In the genomic region with DNA sequence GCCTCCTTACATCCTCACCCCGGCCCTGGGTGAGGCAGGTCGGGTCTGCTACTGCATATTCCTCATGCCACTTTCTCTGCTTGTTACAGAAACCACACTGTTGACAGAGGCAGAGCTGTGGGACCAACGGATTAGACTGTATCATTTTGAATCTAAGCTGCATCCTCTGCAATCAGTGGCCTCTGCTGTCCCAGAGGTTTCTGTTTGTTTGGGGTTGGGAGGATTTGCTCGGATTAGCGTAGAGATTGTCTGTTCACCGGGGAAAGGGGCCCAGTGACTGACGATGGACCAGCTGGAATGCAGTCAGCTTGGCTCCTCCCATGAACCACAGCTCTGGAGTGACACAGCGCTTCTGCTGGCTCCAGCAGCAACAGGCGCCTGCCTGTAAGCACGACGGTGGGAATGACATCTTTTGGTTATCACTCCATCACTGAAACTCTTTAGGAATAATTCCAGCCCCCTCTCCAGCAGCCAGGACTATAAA, we compare ENCODE assay signal across 10 cellular contexts. TPM values are rescaled to one million over a fixed set of nuclear protein-coding genes. Genes with fewer than 3 reads are reported as not detected.
DNase-seq lines count a peak whose midpoint lies in the region; ATAC-seq and TF ChIP-seq lines count a peak whose summit lies in the region.
"Had no signal": no experiment of that assay in that cellular context is flagged by ENCODE, and none has a peak within 500 bp of the region (broad histone marks: within the 10 kb centered on the region; RNA-seq: fewer than 3 reads in every experiment).

No MANE protein-coding gene starts in this region.

- no peaks in the 10 kb centered on the region for H3K27me3 ChIP-seq in H9 (ENCODE audit: insufficient read depth, low read length)
- H3K27me3 ChIP-seq in right cardiac atrium (ENCODE audit: control insufficient read depth, insufficient read depth), result no peaks in the 10 kb centered on the region
- no peaks in the 10 kb centered on the region for H3K27me3 ChIP-seq in sigmoid colon

- H2BK12ac ChIP-seq in H9 (ENCODE audit: insufficient read length, low read depth, low read length), result no peak overlapping the region

- no peak overlapping the region for H2AFZ ChIP-seq in H9 (ENCODE audit: low read length)

- H3K4me3 Mint-ChIP-seq in H9 (peak overlapping the region in 1 of 2 experiments; percentile 29; a peak in 1 of 5 replicates), CD14-positive monocyte (peak overlapping the region in 1 of 2 donors; percentile 43)
- H3K4me3 Mint-ChIP-seq: memory B cell had no signal

- no peak overlapping the region for H4K91ac ChIP-seq in H9 (ENCODE audit: insufficient read length, low read depth, low read length)

- DNase-seq in H9, result peak; percentile 84
- peak; percentile 42 for DNase-seq in T1000 (lab: John Stamatoyannopoulos, UW)
- DNase-seq in right cardiac atrium, result peak; percentile 76 to 88 (median 86)
- DNase-seq in sigmoid colon, result peak; percentile 89
- no peak for DNase-seq in CD14-positive monocyte (ENCODE audit: low spot score)

- H3K9ac ChIP-seq in H9 (ENCODE audit: extremely low read depth, insufficient read length, low read length), result no peak overlapping the region
- H3K9ac ChIP-seq: KMS-11 had no signal

- ATAC-seq in right cardiac atrium (peak; percentile 88 to 89), HG03045 (IDR thresholded peaks at IDR 0.05; ENCODE audit: unreplicated experiment) (no peak), GM21576 (IDR thresholded peaks at IDR 0.05; ENCODE audit: unreplicated experiment) (no peak), GM18505 (IDR thresholded peaks at IDR 0.05; ENCODE audit: unreplicated experiment) (no peak)

- H2BK20ac ChIP-seq in H9 (ENCODE audit: low read depth, low read length, poor library complexity, severe bottlenecking), result no peak overlapping the region

- TF ChIP-seq EP300 in sigmoid colon (IDR thresholded peaks at IDR 0.05), result no peak

- no peak overlapping the region for H3K27ac ChIP-seq in H9 (ENCODE audit: insufficient read length, low read depth, low read length)
- peak overlapping the region; percentile 93 for H3K27ac ChIP-seq in right cardiac atrium (ENCODE audit: low read length)
- peak overlapping the region; percentile 51 to 60 (median 60) for H3K27ac ChIP-seq in sigmoid colon
- H3K27ac ChIP-seq: KMS-11 had no signal

- H3K27ac Mint-ChIP-seq in H9 (peak overlapping the region in 1 of 3 experiments; percentile 65; a peak in 2 of 7 replicates), CD14-positive monocyte (peak overlapping the region in 1 of 7 donors; percentile 4)
- H3K27ac Mint-ChIP-seq: memory B cell had no signal

- H2BK120ac ChIP-seq in H9 (ENCODE audit: low read depth, low read length, poor library complexity, severe bottlenecking), result no peak overlapping the region

- H3K9me3 Mint-ChIP-seq in H9 (no peaks in the 10 kb centered on the region; a peak in 1 of 5 replicates), CD14-positive monocyte (peaks cover 0 to 2% (median 0%) of the 10 kb centered on the region in 7 donors)
- H3K9me3 Mint-ChIP-seq: memory B cell had no signal

- no peak overlapping the region for H3K56ac ChIP-seq in H9 (ENCODE audit: insufficient read length, low read depth, low read length)

- H3K23ac ChIP-seq in H9 (ENCODE audit: insufficient read length, low read depth, low read length), result no peak overlapping the region

- peak overlapping the region; percentile 66 for H3K18ac ChIP-seq in H9 (ENCODE audit: insufficient read length, low read depth, low read length)

- TF ChIP-seq CTCF in H9 (conservative IDR thresholded peaks at IDR 0.05) (no peak), sigmoid colon (IDR thresholded peaks at IDR 0.05) (no peak), CD14-positive monocyte (IDR thresholded peaks at IDR 0.05) (no peak)

- H3K36me3 Mint-ChIP-seq in H9 (ENCODE audit: insufficient read depth in 1 of 3, low read depth in 3 of 3) (no peaks in the 10 kb centered on the region), CD14-positive monocyte (no peaks in the 10 kb centered on the region)
- H3K36me3 Mint-ChIP-seq: memory B cell had no signal

- no peaks in the 10 kb centered on the region for H3K79me2 ChIP-seq in H9 (ENCODE audit: insufficient read depth, low read length)

- H4K8ac ChIP-seq in H9 (replicated peaks; ENCODE audit: insufficient read length, low read depth, low read length), result no peak overlapping the region

- TF ChIP-seq POLR2A in sigmoid colon (IDR thresholded peaks at IDR 0.05) (no peak), GM18505 (IDR thresholded peaks at IDR 0.05; ENCODE audit: borderline replicate concordance, extremely low read depth, insufficient read depth, insufficient read length) (no peak)

- H3K23me2 ChIP-seq in H9 (ENCODE audit: insufficient read length, low read depth, low read length, poor library complexity, severe bottlenecking), result no peaks in the 10 kb centered on the region

- WGBS in H9 (ENCODE audit: extremely low coverage, insufficient read length, low lambda C conversion rate), result no CpG with 5 or more reads among the region's 11 CpGs
- WGBS in right cardiac atrium, result 4% methylated on average over 11 of the region's 11 CpGs
- 6 to 19% methylated on average over 11 of the region's 11 CpGs for WGBS in sigmoid colon, 2 donors

- H3K4me2 ChIP-seq in H9 (ENCODE audit: insufficient read depth, insufficient read length, low read length), result no peak overlapping the region
- H3K4me2 ChIP-seq: KMS-11 had no signal

- H2BK5ac ChIP-seq in H9 (ENCODE audit: insufficient read length, low read length), result no peak overlapping the region

- peaks cover 4% of the 10 kb centered on the region for H3K27me3 Mint-ChIP-seq in H9 (ENCODE audit: low read depth)
- peaks cover 0 to 6% (median 2%) of the 10 kb centered on the region in 3 donors for H3K27me3 Mint-ChIP-seq in CD14-positive monocyte (ENCODE audit: low read depth in 3 of 3)

- no peaks in the 10 kb centered on the region for H3K4me1 ChIP-seq in H9 (ENCODE audit: insufficient read depth, low read length)
- H3K4me1 ChIP-seq in right cardiac atrium (ENCODE audit: control insufficient read depth, insufficient read depth, low read length), result peaks cover 6% of the 10 kb centered on the region
- peaks cover 0 to 7% (median 0%) of the 10 kb centered on the region in 4 donors for H3K4me1 ChIP-seq in sigmoid colon

- H3K4me1 Mint-ChIP-seq in H9, result peaks cover 10 to 13% of the 10 kb centered on the region in 2 experiments
- H3K4me1 Mint-ChIP-seq in CD14-positive monocyte, result peaks cover 9% of the 10 kb centered on the region

- H3K9me3 ChIP-seq in H9 (ENCODE audit: control insufficient read depth, low read depth, low read length) (no peaks in the 10 kb centered on the region), right cardiac atrium (ENCODE audit: control insufficient read depth, low read length) (no peaks in the 10 kb centered on the region), sigmoid colon (no peaks in the 10 kb centered on the region)

- H3K79me1 ChIP-seq in H9 (ENCODE audit: insufficient read depth, low read depth, low read length, poor library complexity, severe bottlenecking), result no peaks in the 10 kb centered on the region

- H3K4me3 ChIP-seq in right cardiac atrium (ENCODE audit: low read length) (no peak overlapping the region), sigmoid colon (no peak overlapping the region)

- H2BK15ac ChIP-seq in H9 (ENCODE audit: low read depth, low read length), result no peak overlapping the region

- H3K4ac ChIP-seq in H9 (ENCODE audit: low read depth, low read length), result no peak overlapping the region

- H4K20me1 ChIP-seq in H9 (ENCODE audit: control insufficient read depth, insufficient read depth, insufficient read length), result no peaks in the 10 kb centered on the region

- H4K5ac ChIP-seq in H9 (ENCODE audit: insufficient read length, low read depth, low read length), result no peak overlapping the region

- intact Hi-C loops in right cardiac atrium (cut with DNase I), result no loop called here
- intact Hi-C loops in sigmoid colon (cut with DNase I), result no loop called here
- intact Hi-C loops in CD14-positive monocyte (cut with micrococcal nuclease), result no loop called here

- H3K14ac ChIP-seq in H9 (ENCODE audit: insufficient read depth, low read length), result no peak overlapping the region

- no peak overlapping the region for H2AK5ac ChIP-seq in H9 (ENCODE audit: insufficient read length, low read length)

- no peaks in the 10 kb centered on the region for H3K36me3 ChIP-seq in sigmoid colon

- no peak overlapping the region for H3T11ph ChIP-seq in H9 (ENCODE audit: low read length)

RNA-seq across cellular contexts. Expression of gene ADRA1B, which starts 37.3 kb away (rescaled TPM):
- total RNA-seq in H9 (2021) (not detected in 2 replicates), right cardiac atrium (1 to 10 TPM; 2.0 to 3.6 (median 2.5) TPM), sigmoid colon (1 to 10 TPM in 1 of 4 donors, under 1 TPM in 3; 0.36 to 1.8 (median 0.61) TPM)
- polyA plus RNA-seq in right cardiac atrium (1.3 TPM), sigmoid colon (under 1 TPM in 2 of 3 donors, not detected in 1; 0.47 to 0.92 TPM), CD14-positive monocyte (not detected)

Comparison
In these comparisons a context has a peak if more than half of its experiments do, and no peak if none do; other contexts are left out.
1. ATAC-seq: peak in right cardiac atrium (2 of 2); none in HG03045 (single experiment), GM21576 (single experiment) and GM18505 (single experiment).